9 cellular contexts compared by ENCODE assay signal in the genomic region with DNA sequence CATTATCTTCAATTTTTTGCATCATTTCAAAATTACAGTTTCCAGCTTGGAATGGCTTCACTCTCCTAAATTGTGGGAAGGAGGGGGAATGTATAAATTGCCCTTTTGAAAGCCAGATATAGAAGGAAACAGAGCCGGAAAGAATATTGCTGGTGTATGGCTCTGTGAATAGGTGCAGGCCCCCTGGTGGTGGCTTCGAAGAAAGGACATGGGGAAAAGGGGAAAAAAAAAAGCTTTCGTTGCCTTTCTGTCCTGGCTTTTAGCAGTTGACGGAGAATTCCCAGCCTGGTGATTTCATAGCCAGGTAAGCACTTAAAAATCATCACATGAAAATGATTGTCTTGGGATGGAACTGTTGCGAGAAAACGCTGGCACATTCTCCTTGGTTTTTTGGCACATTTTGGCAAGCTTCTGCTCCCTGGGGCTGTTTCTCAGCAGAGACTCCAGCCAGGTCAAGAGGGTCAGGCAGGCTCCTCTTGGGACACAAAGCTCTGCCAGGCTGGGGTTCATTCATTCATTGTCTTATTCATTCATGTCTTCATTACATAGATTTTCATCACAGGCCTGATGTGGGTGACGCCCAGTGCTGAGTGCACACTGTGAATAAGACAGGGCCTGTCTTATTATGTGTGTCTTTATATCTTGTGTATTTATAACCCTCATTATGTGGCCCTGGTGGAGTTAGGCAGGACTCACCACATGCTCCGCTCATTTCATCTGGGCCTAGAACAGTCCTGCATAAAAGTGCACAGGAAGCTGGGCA.
A peak's percentile ranks its signal among the peaks of the same experiment; 100 is the strongest.
DNase-seq lines count a peak whose midpoint lies in the region; ATAC-seq, FAIRE-seq and TF ChIP-seq lines count a peak whose summit lies in the region.
"Had no signal": no experiment of that assay in that cellular context is flagged by ENCODE, and none has a peak within 500 bp of the region (broad histone marks: within the 10 kb centered on the region; RNA-seq: fewer than 3 reads in every experiment).

No MANE protein-coding gene starts in this region.

- H3K9ac ChIP-seq in SK-N-MC (ENCODE audit: insufficient read length) = no peak overlapping the region
- no peak overlapping the region for H3K9ac ChIP-seq in colonic mucosa (ENCODE audit: low read depth in 2 of 2, low read length in 2 of 2)
- H3K9ac ChIP-seq in HepG2 (ENCODE audit: insufficient read depth, low read depth, low read length) = no peak overlapping the region

- H3K4me1 ChIP-seq in colonic mucosa (no peaks in the 10 kb centered on the region), HepG2 (ENCODE audit: insufficient read depth, low read length) (peaks cover 14% of the 10 kb centered on the region)

- H3K4me3 ChIP-seq in MG63 = no peak overlapping the region
- H3K4me3 ChIP-seq in SK-N-MC = no peak overlapping the region
- H3K4me3 ChIP-seq in colonic mucosa = no peak overlapping the region
- no peak overlapping the region for H3K4me3 ChIP-seq in HepG2 (replicated peaks in 1 of 3; ENCODE audit: insufficient read depth in 1 of 3, low read depth in 2 of 3, low read length in 3 of 3)

- 36% methylated on average over 8 of the region's 8 CpGs for WGBS in HepG2 (ENCODE audit: low lambda C conversion rate)

- intact Hi-C loops in colonic mucosa (cut with DNase I) = loop anchor here (5.0 to 10.0 kb wide), 2 partner anchors 205 to 348 kb away; a partner anchor contains a TSS
- intact Hi-C loops in HepG2 (cut with micrococcal nuclease; ENCODE audit: unreplicated experiment) = no loop called here

- H2AFZ ChIP-seq in HepG2 (ENCODE audit: low read length) = no peak overlapping the region

- H4K20me1 ChIP-seq in HepG2 (ENCODE audit: insufficient read depth, low read length) = no peaks in the 10 kb centered on the region

- BruUV-seq in HepG2 (replicated peaks; lab: Mats Ljungman, UMichigan) = no TSS peak

- ATAC-seq in HepG2 (peak; percentile 83), GM21381 (IDR thresholded peaks at IDR 0.05; ENCODE audit: unreplicated experiment) (no peak)

- TF ChIP-seq POLR2A in HepG2 (IDR thresholded peaks at IDR 0.05; ENCODE audit: insufficient read depth in 1 of 2, low read depth in 2 of 2, low read length in 2 of 2) = no peak

- POLR2A ChIA-PET in HepG2 (lab: Yijun Ruan, JAX) = interaction anchor here (1.0 kb wide), 1 partner anchor 350 kb away, joined by 4 read pairs; no protein-coding TSS in a partner anchor

- DNase-seq in NCI-H524 (lab: John Stamatoyannopoulos, UW) = peak; percentile 54 to 62
- no peak for DNase-seq in NCI-H524 treated with DMSO at 0.1 percent for 48 hours (lab: John Stamatoyannopoulos, UW)
- peak; percentile 97 for DNase-seq in MG63
- peak; percentile 51 for DNase-seq in SK-N-MC (ENCODE audit: low read depth, low spot score)
- DNase-seq in colonic mucosa = peak; percentile 51
- DNase-seq in HepG2 (ENCODE audit: low spot score) = peak; percentile 42
- peak; percentile 38 for DNase-seq in stimulated activated CD4-positive, alpha-beta T cell treated with anti-CD3 and anti-CD28 coated beads, Interleukin-4, amount 100 ng/mL, for 24 hours

- H3K4me2 ChIP-seq in HepG2 (ENCODE audit: low read depth, low read length) = peak overlapping the region; percentile 41

- H3K27me3 ChIP-seq in MG63 (no peaks in the 10 kb centered on the region), colonic mucosa (no peaks in the 10 kb centered on the region), HepG2 (ENCODE audit: control insufficient read depth in 1 of 2, insufficient read depth in 2 of 2, low read length in 2 of 2) (no peaks in the 10 kb centered on the region)

- CTCF ChIA-PET in HepG2 (lab: Yijun Ruan, JAX; ENCODE audit: low intra/inter-chr PET ratio, low total read pairs) = interaction anchor here (0.7 to 1.1 kb wide), 2 partner anchors 353 to 398 kb away, joined by 3 read pairs; no protein-coding TSS in a partner anchor

- no peaks in the 10 kb centered on the region for H3K9me3 ChIP-seq in MG63
- no peaks in the 10 kb centered on the region for H3K9me3 ChIP-seq in SK-N-MC (ENCODE audit: low read depth, low read length)
- no peaks in the 10 kb centered on the region for H3K9me3 ChIP-seq in colonic mucosa
- H3K9me3 ChIP-seq in HepG2 (ENCODE audit: low read length) = no peaks in the 10 kb centered on the region

- H3K36me3 ChIP-seq in MG63 = peaks cover 3% of the 10 kb centered on the region
- H3K36me3 ChIP-seq in SK-N-MC (ENCODE audit: insufficient read depth, low read length) = no peaks in the 10 kb centered on the region
- H3K36me3 ChIP-seq in colonic mucosa = no peaks in the 10 kb centered on the region
- H3K36me3 ChIP-seq in HepG2 (replicated peaks in 1 of 2; ENCODE audit: control insufficient read depth in 1 of 2, insufficient read depth in 2 of 2, low read length in 2 of 2) = peaks cover 0 to 2% of the 10 kb centered on the region in 2 experiments; a peak in 1 of 5 replicates

- in situ Hi-C loops in HepG2 (cut with HindIII; ENCODE audit: extremely low pct_ligation_motif_present, low pct_unique_long_range_greater_than_20kb) = no loop called here

- no peaks in the 10 kb centered on the region for H3K79me2 ChIP-seq in HepG2 (ENCODE audit: insufficient read depth, low read length)

- FAIRE-seq in HepG2 (lab: Jason Lieb, UNC) = peak; percentile 77
- FAIRE-seq: frontal cortex had no signal

- no peak overlapping the region for H3K27ac ChIP-seq in SK-N-MC
- peak overlapping the region; percentile 6 for H3K27ac ChIP-seq in colonic mucosa
- no peak overlapping the region for H3K27ac ChIP-seq in HepG2 (ENCODE audit: extremely low read length, insufficient read depth, low read length)

- TF ChIP-seq CTCF in colonic mucosa (IDR thresholded peaks at IDR 0.05) = peak; percentile 69
- peak; percentile 70 for TF ChIP-seq CTCF in HepG2 (CRISPR knock-in tag; IDR thresholded peaks at IDR 0.05)

- no peak for TF ChIP-seq RAD21 in HepG2 (CRISPR knock-in tag; IDR thresholded peaks at IDR 0.05)

- TF ChIP-seq EP300 in HepG2 (IDR thresholded peaks at IDR 0.05; ENCODE audit: low read depth in 2 of 2, low read length in 2 of 2) (no peak), HepG2 (CRISPR knock-in tag; IDR thresholded peaks at IDR 0.05; ENCODE audit: borderline replicate concordance) (no peak)

TF ChIP-seq in HepG2, 621 proteins besides CTCF, POLR2A, EP300 and RAD21 (continues in another document):
- TF ChIP-seq SMC3 (IDR thresholded peaks at IDR 0.05; ENCODE audit: low read length) (peak; percentile 56; the same call in 1 of the 2 replicates), SNRNP70 (IDR thresholded peaks at IDR 0.05; ENCODE audit: low read depth, low read length) (no peak), XRCC5 (optimal IDR thresholded peaks at IDR 0.05; ENCODE audit: low read length) (peak; percentile 66), ZFP36L2 (CRISPR knock-in tag; IDR thresholded peaks at IDR 0.05) (no peak), SOX6 (IDR thresholded peaks at IDR 0.05) (no peak), SOX6 (CRISPR knock-in tag; IDR thresholded peaks at IDR 0.05) (no peak), ELF3 (CRISPR knock-in tag; IDR thresholded peaks at IDR 0.05) (0 out of 2 replicates have a peak, but pooled peaks have one; percentile 21), SP2 (CRISPR knock-in tag; IDR thresholded peaks at IDR 0.05) (no peak)
- TF ChIP-seq, protein P1, sequence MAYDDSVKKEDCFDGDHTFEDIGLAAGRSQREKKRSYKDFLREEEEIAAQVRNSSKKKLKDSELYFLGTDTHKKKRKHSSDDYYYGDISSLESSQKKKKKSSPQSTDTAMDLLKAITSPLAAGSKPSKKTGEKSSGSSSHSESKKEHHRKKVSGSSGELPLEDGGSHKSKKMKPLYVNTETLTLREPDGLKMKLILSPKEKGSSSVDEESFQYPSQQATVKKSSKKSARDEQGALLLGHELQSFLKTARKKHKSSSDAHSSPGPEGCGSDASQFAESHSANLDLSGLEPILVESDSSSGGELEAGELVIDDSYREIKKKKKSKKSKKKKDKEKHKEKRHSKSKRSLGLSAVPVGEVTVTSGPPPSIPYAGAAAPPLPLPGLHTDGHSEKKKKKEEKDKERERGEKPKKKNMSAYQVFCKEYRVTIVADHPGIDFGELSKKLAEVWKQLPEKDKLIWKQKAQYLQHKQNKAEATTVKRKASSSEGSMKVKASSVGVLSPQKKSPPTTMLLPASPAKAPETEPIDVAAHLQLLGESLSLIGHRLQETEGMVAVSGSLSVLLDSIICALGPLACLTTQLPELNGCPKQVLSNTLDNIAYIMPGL (CRISPR knock-in tag; IDR thresholded peaks at IDR 0.05; ENCODE audit: borderline replicate concordance in 1 of 2, low read depth in 1 of 2) = peak in 1 of 2 experiments; percentile 70; a peak in 1 of 4 replicates
- TF ChIP-seq, protein P2, sequence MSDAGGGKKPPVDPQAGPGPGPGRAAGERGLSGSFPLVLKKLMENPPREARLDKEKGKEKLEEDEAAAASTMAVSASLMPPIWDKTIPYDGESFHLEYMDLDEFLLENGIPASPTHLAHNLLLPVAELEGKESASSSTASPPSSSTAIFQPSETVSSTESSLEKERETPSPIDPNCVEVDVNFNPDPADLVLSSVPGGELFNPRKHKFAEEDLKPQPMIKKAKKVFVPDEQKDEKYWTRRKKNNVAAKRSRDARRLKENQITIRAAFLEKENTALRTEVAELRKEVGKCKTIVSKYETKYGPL (CRISPR knock-in tag; IDR thresholded peaks at IDR 0.05) = no peak
- TF ChIP-seq, protein P3, sequence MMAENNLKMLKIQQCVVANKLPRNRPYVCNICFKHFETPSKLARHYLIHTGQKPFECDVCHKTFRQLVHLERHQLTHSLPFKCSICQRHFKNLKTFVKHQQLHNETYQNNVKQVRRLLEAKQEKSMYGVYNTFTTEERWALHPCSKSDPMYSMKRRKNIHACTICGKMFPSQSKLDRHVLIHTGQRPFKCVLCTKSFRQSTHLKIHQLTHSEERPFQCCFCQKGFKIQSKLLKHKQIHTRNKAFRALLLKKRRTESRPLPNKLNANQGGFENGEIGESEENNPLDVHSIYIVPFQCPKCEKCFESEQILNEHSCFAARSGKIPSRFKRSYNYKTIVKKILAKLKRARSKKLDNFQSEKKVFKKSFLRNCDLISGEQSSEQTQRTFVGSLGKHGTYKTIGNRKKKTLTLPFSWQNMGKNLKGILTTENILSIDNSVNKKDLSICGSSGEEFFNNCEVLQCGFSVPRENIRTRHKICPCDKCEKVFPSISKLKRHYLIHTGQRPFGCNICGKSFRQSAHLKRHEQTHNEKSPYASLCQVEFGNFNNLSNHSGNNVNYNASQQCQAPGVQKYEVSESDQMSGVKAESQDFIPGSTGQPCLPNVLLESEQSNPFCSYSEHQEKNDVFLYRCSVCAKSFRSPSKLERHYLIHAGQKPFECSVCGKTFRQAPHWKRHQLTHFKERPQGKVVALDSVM (CRISPR knock-in tag; IDR thresholded peaks at IDR 0.05) = no peak
- TF ChIP-seq, protein P4, sequence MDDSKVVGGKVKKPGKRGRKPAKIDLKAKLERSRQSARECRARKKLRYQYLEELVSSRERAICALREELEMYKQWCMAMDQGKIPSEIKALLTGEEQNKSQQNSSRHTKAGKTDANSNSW (CRISPR knock-in tag; IDR thresholded peaks at IDR 0.05; ENCODE audit: borderline replicate concordance) = no peak
